10 cellular contexts compared by ENCODE assay signal in genomic region chr11:27216268-27217149, GRCh38.
DNase-seq lines count a peak whose midpoint lies in the region; ATAC-seq and TF ChIP-seq lines count a peak whose summit lies in the region.
"Had no signal": no experiment of that assay in that cellular context is flagged by ENCODE, and none has a peak within 500 bp of the region (broad histone marks: within the 10 kb centered on the region; RNA-seq: fewer than 3 reads in every experiment).

No MANE protein-coding gene starts in this region.

- H3K27me3 Mint-ChIP-seq in H9 (ENCODE audit: low read depth) = no peaks in the 10 kb centered on the region
- no peaks in the 10 kb centered on the region for H3K27me3 Mint-ChIP-seq in Calu3 (ENCODE audit: unreplicated experiment)

- H3K18ac ChIP-seq in H9 (ENCODE audit: insufficient read length, low read depth, low read length) = no peak overlapping the region

- H2BK120ac ChIP-seq in H9 (ENCODE audit: low read depth, low read length, poor library complexity, severe bottlenecking) = no peak overlapping the region

- CTCF ChIA-PET in RWPE1 (lab: Yijun Ruan, JAX) (no interaction called here), Calu3 (lab: Charles Lee) (no interaction called here)

- H2BK5ac ChIP-seq in H9 (ENCODE audit: insufficient read length, low read length) = no peak overlapping the region

- H3K14ac ChIP-seq in H9 (ENCODE audit: insufficient read depth, low read length) = no peak overlapping the region

- TF ChIP-seq POLR2A in heart left ventricle (IDR thresholded peaks at IDR 0.05) = no peak

- intact Hi-C loops in heart left ventricle (cut with DNase I) = no loop called here
- intact Hi-C loops in sciatic nerve (cut with DNase I) = loop anchor here (1.0 kb wide), 1 partner anchor 29 kb away; no protein-coding TSS in a partner anchor
- intact Hi-C loops in Calu3 (cut with micrococcal nuclease; ENCODE audit: unreplicated experiment) = no loop called here

- WGBS in H9 (ENCODE audit: extremely low coverage, insufficient read length, low lambda C conversion rate) = no CpG with 5 or more reads among the region's 5 CpGs
- WGBS in heart left ventricle, 4 donors = 15 to 23% (median 17%) methylated on average over 5 of the region's 5 CpGs

- peak overlapping the region in 1 of 2 experiments; percentile 12; a peak in 1 of 5 replicates for H3K4me3 Mint-ChIP-seq in H9
- H3K4me3 Mint-ChIP-seq in Calu3 (ENCODE audit: low read depth, unreplicated experiment) = no peak overlapping the region

- H3K4me3 ChIP-seq in heart left ventricle = no peak overlapping the region

- no peak overlapping the region for H3K4ac ChIP-seq in H9 (ENCODE audit: low read depth, low read length)

- no peaks in the 10 kb centered on the region for H3K79me2 ChIP-seq in H9 (ENCODE audit: insufficient read depth, low read length)

- H3K9me3 Mint-ChIP-seq in H9 (no peaks in the 10 kb centered on the region; a peak in 1 of 5 replicates), Calu3 (ENCODE audit: low read depth, unreplicated experiment) (peaks cover 4% of the 10 kb centered on the region)

- ATAC-seq in heart left ventricle (peak; percentile 66 to 81 (median 80)), sciatic nerve (peak; percentile 30), GM21390 (IDR thresholded peaks at IDR 0.05; ENCODE audit: unreplicated experiment) (no peak)
- ATAC-seq: HCT116 had no signal

- H2BK15ac ChIP-seq in H9 (ENCODE audit: low read depth, low read length) = no peak overlapping the region

- no peaks in the 10 kb centered on the region for H3K23me2 ChIP-seq in H9 (ENCODE audit: insufficient read length, low read depth, low read length, poor library complexity, severe bottlenecking)

- H3K27me3 ChIP-seq in H9 (ENCODE audit: insufficient read depth, low read length) (no peaks in the 10 kb centered on the region), heart left ventricle (no peaks in the 10 kb centered on the region)

- H3K9me3 ChIP-seq in H9 (ENCODE audit: control insufficient read depth, low read depth, low read length) (no peaks in the 10 kb centered on the region), heart left ventricle (no peaks in the 10 kb centered on the region)

- no peaks in the 10 kb centered on the region for H4K20me1 ChIP-seq in H9 (ENCODE audit: control insufficient read depth, insufficient read depth, insufficient read length)

- TF ChIP-seq CTCF in H9 (conservative IDR thresholded peaks at IDR 0.05) (no peak), RWPE1 (conservative IDR thresholded peaks at IDR 0.05; ENCODE audit: low read depth) (no peak), heart left ventricle (IDR thresholded peaks at IDR 0.05) (no peak), Calu3 (IDR thresholded peaks at IDR 0.05; ENCODE audit: unreplicated experiment) (no peak)

- no peak overlapping the region for H3K4me2 ChIP-seq in H9 (ENCODE audit: insufficient read depth, insufficient read length, low read length)

- H3K36me3 ChIP-seq in heart left ventricle = no peaks in the 10 kb centered on the region

- no peak overlapping the region for H2BK12ac ChIP-seq in H9 (ENCODE audit: insufficient read length, low read depth, low read length)

- no peak overlapping the region for H3K23ac ChIP-seq in H9 (ENCODE audit: insufficient read length, low read depth, low read length)

- DNase-seq in H9 (no peak), RWPE1 (ENCODE audit: low spot score) (no peak), heart left ventricle (peak; percentile 60 to 84 (median 81)), sciatic nerve (ENCODE audit: low spot score) (no peak), Calu3 (no peak), putamen (ENCODE audit: low spot score) (no peak)
- no peak for DNase-seq in activated CD8-positive, alpha-beta memory T cell treated with anti-CD3 and anti-CD28 coated beads, Interleukin-2, amount 50 U/mL, for 48 hours
- DNase-seq: KG1 had no signal

- no peak overlapping the region for H2AFZ ChIP-seq in H9 (ENCODE audit: low read length)

- H3K36me3 Mint-ChIP-seq in H9 (ENCODE audit: insufficient read depth in 1 of 3, low read depth in 3 of 3) (peaks cover 0 to 42% (median 31%) of the 10 kb centered on the region in 3 experiments; a peak in 5 of 7 replicates), Calu3 (ENCODE audit: insufficient read depth, unreplicated experiment) (no peaks in the 10 kb centered on the region)

- no peak overlapping the region for H4K91ac ChIP-seq in H9 (ENCODE audit: insufficient read length, low read depth, low read length)

- H3K56ac ChIP-seq in H9 (ENCODE audit: insufficient read length, low read depth, low read length) = no peak overlapping the region

- no peak overlapping the region for H4K5ac ChIP-seq in H9 (ENCODE audit: insufficient read length, low read depth, low read length)

- peaks cover 4% of the 10 kb centered on the region; the same call in 1 of the 2 replicates for H3K4me1 ChIP-seq in H9 (ENCODE audit: insufficient read depth, low read length)
- peaks cover 5 to 57% (median 21%) of the 10 kb centered on the region in 12 donors for H3K4me1 ChIP-seq in heart left ventricle

- no peak overlapping the region for H3T11ph ChIP-seq in H9 (ENCODE audit: low read length)

- no TSS peak for BruUV-seq in Calu3 (replicated peaks; lab: Mats Ljungman, UMichigan)

- H3K27ac Mint-ChIP-seq in H9 (peak overlapping the region in 2 of 3 experiments; percentile 39 to 89; a peak in 3 of 7 replicates), Calu3 (ENCODE audit: unreplicated experiment) (no peak overlapping the region)

- H2AK5ac ChIP-seq in H9 (ENCODE audit: insufficient read length, low read length) = no peak overlapping the region

- POLR2A ChIA-PET in RWPE1 (lab: Yijun Ruan, JAX; ENCODE audit: low non-redundant PET) = no interaction called here

- H4K8ac ChIP-seq in H9 (replicated peaks; ENCODE audit: insufficient read length, low read depth, low read length) = no peak overlapping the region

- H2BK20ac ChIP-seq in H9 (ENCODE audit: low read depth, low read length, poor library complexity, severe bottlenecking) = no peak overlapping the region

- no peak overlapping the region for H3K9ac ChIP-seq in H9 (ENCODE audit: extremely low read depth, insufficient read length, low read length)

- H3K4me1 Mint-ChIP-seq in H9 (peaks cover 47 to 58% of the 10 kb centered on the region in 2 experiments), Calu3 (ENCODE audit: low read depth, unreplicated experiment) (peaks cover 46% of the 10 kb centered on the region)

- H3K27ac ChIP-seq in H9 (ENCODE audit: insufficient read length, low read depth, low read length) (no peak overlapping the region), RWPE1 (peak overlapping the region; percentile 49), heart left ventricle (peak overlapping the region in 11 of 12 donors; percentile 17 to 79 (median 59))

- H3K79me1 ChIP-seq in H9 (ENCODE audit: insufficient read depth, low read depth, low read length, poor library complexity, severe bottlenecking) = no peaks in the 10 kb centered on the region

Comparison
In these comparisons a context has a peak if more than half of its experiments do, and no peak if none do; other contexts are left out.
1. DNase-seq: peak in heart left ventricle (5 of 5); none in H9 (single experiment), RWPE1 (single experiment), sciatic nerve (single experiment), Calu3 (single experiment), putamen (single experiment) and activated CD8-positive, alpha-beta memory T cell treated with anti-CD3 and anti-CD28 coated beads, Interleukin-2, amount 50 U/mL, for 48 hours (single experiment).